In the genomic region with DNA sequence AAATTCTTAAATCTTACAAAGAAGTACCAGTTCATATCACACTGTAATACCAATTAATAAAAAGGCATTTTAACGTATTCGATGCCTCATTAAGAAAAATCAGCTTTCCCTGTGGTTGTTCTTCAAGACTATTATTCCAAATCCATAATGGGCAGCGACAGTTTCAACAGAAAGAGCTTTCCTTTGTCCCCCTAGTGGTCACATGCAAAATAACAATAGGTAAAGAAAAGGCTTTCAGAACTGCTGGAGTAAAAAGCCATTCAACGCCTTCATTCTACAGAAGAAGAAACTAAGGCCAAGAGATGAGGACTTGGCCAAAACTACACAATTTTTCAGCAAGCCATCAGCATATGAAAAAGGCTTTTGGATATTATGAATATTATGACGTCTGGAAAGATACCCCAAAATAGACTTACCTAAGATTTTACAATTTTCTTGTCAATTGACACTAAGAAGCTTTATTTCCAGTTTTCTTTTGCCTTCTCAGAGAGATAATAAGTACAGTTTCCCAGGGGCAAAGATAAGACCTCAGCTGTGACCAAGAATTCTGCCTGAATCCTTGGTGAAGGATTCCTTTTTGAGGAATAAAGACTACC, we compare ENCODE assay signal across 8 cellular contexts. TPM values are rescaled to one million over a fixed set of nuclear protein-coding genes. Genes with fewer than 3 reads are reported as not detected.
A peak's percentile ranks its signal among the peaks of the same experiment; 100 is the strongest.
DNase-seq lines count a peak whose midpoint lies in the region; ATAC-seq and TF ChIP-seq lines count a peak whose summit lies in the region.

No MANE protein-coding gene starts in this region.

- no peak overlapping the region for H3K27ac Mint-ChIP-seq in activated B cell treated with CpG ODN at 0.5 μM for 24 hours

- H3K4me3 Mint-ChIP-seq in activated B cell treated with CpG ODN at 0.5 μM for 24 hours = no peak overlapping the region

- POLR2A ChIA-PET in activated B cell treated with CpG ODN at 0.5 μM for 24 hours (lab: Charles Lee) = no interaction called here

- no peaks in the 10 kb centered on the region for H3K9me3 Mint-ChIP-seq in activated B cell treated with CpG ODN at 0.5 μM for 24 hours

- H3K4me3 ChIP-seq in GM12875 (ENCODE audit: low read depth, low read length) = no peak overlapping the region

- peak; percentile 44 for DNase-seq in A172 (ENCODE audit: low spot score)
- DNase-seq in NCI-H1417 treated with DMSO at 0.1 percent for 48 hours (lab: John Stamatoyannopoulos, UW) = peak; percentile 30
- no peak for DNase-seq in activated B cell treated with CpG ODN at 0.5 μM for 24 hours
- peak; percentile 67 for DNase-seq in kidney tubule cell (ENCODE audit: low spot score)
- no peak for DNase-seq in central memory CD4-positive, alpha-beta T cell
- no peak for DNase-seq in DMS79 treated with DMSO at 0.1 percent for 48 hours (lab: John Stamatoyannopoulos, UW)

- CTCF ChIA-PET in activated B cell treated with CpG ODN at 0.5 μM for 24 hours (lab: Charles Lee) = interaction anchor here (1.0 to 1.2 kb wide), 3 partner anchors 11 to 31 kb away, joined by 3 to 4 read pairs (median 4); no protein-coding TSS in a partner anchor

- no peaks in the 10 kb centered on the region for H3K27me3 Mint-ChIP-seq in activated B cell treated with CpG ODN at 0.5 μM for 24 hours

- no peaks in the 10 kb centered on the region for H3K4me1 Mint-ChIP-seq in activated B cell treated with CpG ODN at 0.5 μM for 24 hours

- TF ChIP-seq CTCF in GM12875 (IDR thresholded peaks at IDR 0.05; ENCODE audit: borderline replicate concordance, insufficient read depth, low read depth, low read length) (peak; percentile 65), activated B cell treated with CpG ODN at 0.5 μM for 24 hours (IDR thresholded peaks at IDR 0.05) (peak; percentile 85)

- no peaks in the 10 kb centered on the region for H3K36me3 Mint-ChIP-seq in activated B cell treated with CpG ODN at 0.5 μM for 24 hours (ENCODE audit: low read depth)

- intact Hi-C loops in activated B cell treated with CpG ODN at 0.5 μM for 24 hours (cut with micrococcal nuclease) = no loop called here

- ATAC-seq in activated B cell treated with CpG ODN at 0.5 μM for 24 hours (ENCODE audit: low read depth) (no peak), GM18520 (IDR thresholded peaks at IDR 0.05; ENCODE audit: unreplicated experiment) (no peak)

RNA-seq across cellular contexts. Expression of a gene that starts 6.7 kb away (rescaled TPM):
- total RNA-seq in A172 (2014; rRNA removed; shearing (Covaris generic)) = not detected in 2 replicates
- total RNA-seq in activated B cell treated with CpG ODN at 0.5 μM for 24 hours = not detected in 2 replicates

Comparison
In these comparisons a context has a peak if more than half of its experiments do, and no peak if none do; other contexts are left out.
1. DNase-seq: peak in A172 (single experiment), NCI-H1417 treated with DMSO at 0.1 percent for 48 hours (single experiment) and kidney tubule cell (single experiment); none in activated B cell treated with CpG ODN at 0.5 μM for 24 hours (single experiment), central memory CD4-positive, alpha-beta T cell (single experiment) and DMS79 treated with DMSO at 0.1 percent for 48 hours (single experiment).